8 cellular contexts compared by ENCODE assay signal in genomic region chr17:10295728-10296343, GRCh38.
DNase-seq lines count a peak whose midpoint lies in the region; ATAC-seq, FAIRE-seq and TF ChIP-seq lines count a peak whose summit lies in the region.

No MANE protein-coding gene starts in this region.

- no peaks in the 10 kb centered on the region for H3K36me3 Mint-ChIP-seq in activated T-cell treated with anti-CD3 and anti-CD28 coated beads, Interleukin-2, amount 50 U/mL, for 72 hours (ENCODE audit: insufficient read depth in 2 of 2)

- peak; percentile 70 for TF ChIP-seq CTCF in left ventricle myocardium inferior (IDR thresholded peaks at IDR 0.05; ENCODE audit: borderline replicate concordance)

- no peaks in the 10 kb centered on the region for H3K9me3 Mint-ChIP-seq in activated T-cell treated with anti-CD3 and anti-CD28 coated beads, Interleukin-2, amount 50 U/mL, for 72 hours

- 31 to 39% (median 35%) methylated on average over 5 of the region's 5 CpGs for WGBS in small intestine, 3 donors

- H3K9me3 ChIP-seq in left ventricle myocardium inferior (replicated peaks), result no peaks in the 10 kb centered on the region
- no peaks in the 10 kb centered on the region for H3K9me3 ChIP-seq in small intestine (ENCODE audit: control insufficient read depth, low read depth)
- no peaks in the 10 kb centered on the region for H3K9me3 ChIP-seq in effector memory CD4-positive, alpha-beta T cell (ENCODE audit: control insufficient read depth, low read length)

- H3K4me3 ChIP-seq in left ventricle myocardium inferior (no peak overlapping the region), small intestine (ENCODE audit: low read depth in 1 of 2, low read length in 2 of 2) (no peak overlapping the region)
- H3K4me3 ChIP-seq in effector memory CD4-positive, alpha-beta T cell (ENCODE audit: insufficient read depth, low read depth, low read length, poor library complexity, severe bottlenecking), result no peak overlapping the region

- peak; percentile 54 for ATAC-seq in GM18868 (IDR thresholded peaks at IDR 0.05; ENCODE audit: unreplicated experiment)
- peak; percentile 36 to 50 for ATAC-seq in activated T-cell treated with anti-CD3 and anti-CD28 coated beads, Interleukin-2, amount 50 U/mL, for 72 hours (replicated peaks in 1 of 2)

- DNase-seq in CD1c-positive myeloid dendritic cell (ENCODE audit: extremely low spot score) (peak; percentile 64), NCI-H1105 (lab: John Stamatoyannopoulos, UW) (peak; percentile 2), left ventricle myocardium inferior (peak; percentile 37), small intestine (peak; percentile 51), hepatic stellate cell (ENCODE audit: low spot score) (no peak)
- DNase-seq in activated T-cell treated with anti-CD3 and anti-CD28 coated beads, Interleukin-2, amount 50 U/mL, for 72 hours, result peak; percentile 42 to 43
- DNase-seq in effector memory CD4-positive, alpha-beta T cell, result no peak

- H3K27me3 ChIP-seq in left ventricle myocardium inferior (ENCODE audit: low read depth) (peaks cover 38% of the 10 kb centered on the region), small intestine (ENCODE audit: control insufficient read depth in 2 of 2, insufficient read depth in 2 of 2, low read length in 2 of 2) (no peaks in the 10 kb centered on the region)
- H3K27me3 ChIP-seq in effector memory CD4-positive, alpha-beta T cell (replicated peaks; ENCODE audit: control insufficient read depth, insufficient read depth, low read length, poor library complexity, severe bottlenecking), result no peaks in the 10 kb centered on the region

- no peak overlapping the region for H3K4me3 Mint-ChIP-seq in activated T-cell treated with anti-CD3 and anti-CD28 coated beads, Interleukin-2, amount 50 U/mL, for 72 hours

- peaks cover 22% of the 10 kb centered on the region for H3K27me3 Mint-ChIP-seq in activated T-cell treated with anti-CD3 and anti-CD28 coated beads, Interleukin-2, amount 50 U/mL, for 72 hours (ENCODE audit: low read depth)

- H3K4me1 Mint-ChIP-seq in activated T-cell treated with anti-CD3 and anti-CD28 coated beads, Interleukin-2, amount 50 U/mL, for 72 hours (ENCODE audit: low read depth), result no peaks in the 10 kb centered on the region

- no peak overlapping the region for H3K27ac ChIP-seq in left ventricle myocardium inferior (replicated peaks)
- no peak overlapping the region for H3K27ac ChIP-seq in small intestine (ENCODE audit: low read depth in 1 of 2, low read length in 1 of 2)
- H3K27ac ChIP-seq in effector memory CD4-positive, alpha-beta T cell (ENCODE audit: insufficient read depth, low read length, poor library complexity, severe bottlenecking), result no peak overlapping the region

- no peaks in the 10 kb centered on the region for H3K36me3 ChIP-seq in left ventricle myocardium inferior
- no peaks in the 10 kb centered on the region for H3K36me3 ChIP-seq in small intestine (ENCODE audit: control insufficient read depth in 2 of 2, insufficient read depth in 2 of 2, low read length in 2 of 2)
- no peaks in the 10 kb centered on the region for H3K36me3 ChIP-seq in effector memory CD4-positive, alpha-beta T cell (ENCODE audit: control insufficient read depth, insufficient read depth, low read length)

- intact Hi-C loops in left ventricle myocardium inferior (cut with micrococcal nuclease), result no loop called here

- no peak overlapping the region for H3K27ac Mint-ChIP-seq in activated T-cell treated with anti-CD3 and anti-CD28 coated beads, Interleukin-2, amount 50 U/mL, for 72 hours

- FAIRE-seq in small intestine (lab: Jason Lieb, UNC), result no peak

- H3K4me1 ChIP-seq in left ventricle myocardium inferior (no peaks in the 10 kb centered on the region), small intestine (ENCODE audit: control insufficient read depth in 2 of 2, insufficient read depth in 1 of 2, low read depth in 1 of 2, low read length in 1 of 2) (no peaks in the 10 kb centered on the region)
- H3K4me1 ChIP-seq in effector memory CD4-positive, alpha-beta T cell (ENCODE audit: control insufficient read depth, insufficient read depth, low read length, poor library complexity, severe bottlenecking), result no peaks in the 10 kb centered on the region

Comparison
In these comparisons a context has a peak if more than half of its experiments do, and no peak if none do; other contexts are left out.
1. DNase-seq: peak in CD1c-positive myeloid dendritic cell (single experiment), NCI-H1105 (single experiment), activated T-cell treated with anti-CD3 and anti-CD28 coated beads, Interleukin-2, amount 50 U/mL, for 72 hours (2 of 2), left ventricle myocardium inferior (single experiment) and small intestine (single experiment); none in hepatic stellate cell (single experiment) and effector memory CD4-positive, alpha-beta T cell (0 of 3).